Comparison of ENCODE assay signal across 24 cellular contexts in genomic region chr7:94062372-94062771, GRCh38. TPM values are rescaled to one million over a fixed set of nuclear protein-coding genes. Genes with fewer than 3 reads are reported as not detected.
DNase-seq lines count a peak whose midpoint lies in the region; ATAC-seq and TF ChIP-seq lines count a peak whose summit lies in the region.
"Had no signal": no experiment of that assay in that cellular context is flagged by ENCODE, and none has a peak within 500 bp of the region (broad histone marks: within the 10 kb centered on the region; RNA-seq: fewer than 3 reads in every experiment).

No MANE protein-coding gene starts in this region.

- no peak overlapping the region for H3K27ac Mint-ChIP-seq in activated CD4-positive, alpha-beta T cell treated with anti-CD3 and anti-CD28 coated beads for 36 hours
- H3K27ac Mint-ChIP-seq: activated naive CD4-positive, alpha-beta T cell treated with anti-CD3 and anti-CD28 coated beads, Interleukin-2, amount 50 U/mL, for 72 hours; type B pancreatic cell had no signal

- DNase-seq in activated CD4-positive, alpha-beta T cell treated with anti-CD3 and anti-CD28 coated beads for 36 hours = no peak
- no peak for DNase-seq in activated CD4-positive, alpha-beta T cell treated with anti-CD3 and anti-CD28 coated beads for 4 hours
- DNase-seq in fibroblast of mammary gland (ENCODE audit: low read depth) (peak; percentile 73), renal cortical epithelial cell (ENCODE audit: low read depth) (peak; percentile 76), coronary artery (ENCODE audit: low spot score) (no peak), EL (no peak), COR-L47 (lab: John Stamatoyannopoulos, UW) (no peak)
- DNase-seq: activated CD4-positive, alpha-beta T cell treated with anti-CD3 and anti-CD28 coated beads for 1 hour; activated CD8-positive, alpha-beta memory T cell treated with anti-CD3 and anti-CD28 coated beads for 24 hours; BE2C; Calu3; naive B cell; NCI-H187 treated with DMSO at 0.1 percent for 48 hours; NCI-H2227 treated with DMSO at 0.1 percent for 48 hours; ovary; Right ventricle myocardium superior had no signal

- H3K4me3 Mint-ChIP-seq in activated CD4-positive, alpha-beta T cell treated with anti-CD3 and anti-CD28 coated beads for 36 hours = no peak overlapping the region
- H3K4me3 Mint-ChIP-seq: central memory CD8-positive, alpha-beta T cell; naive B cell; type B pancreatic cell had no signal

- POLR2A ChIA-PET in activated CD4-positive, alpha-beta T cell treated with anti-CD3 and anti-CD28 coated beads for 36 hours (lab: Charles Lee) = no interaction called here

- H3K4me3 ChIP-seq in fibroblast of mammary gland (ENCODE audit: control insufficient read depth, low read depth, low read length) (no peak overlapping the region), coronary artery (no peak overlapping the region)
- H3K4me3 ChIP-seq: gastroesophageal sphincter, ovary had no signal

- peaks cover 29% of the 10 kb centered on the region for H3K27me3 Mint-ChIP-seq in activated CD4-positive, alpha-beta T cell treated with anti-CD3 and anti-CD28 coated beads for 36 hours

- no peaks in the 10 kb centered on the region for H3K9me3 Mint-ChIP-seq in activated CD4-positive, alpha-beta T cell treated with anti-CD3 and anti-CD28 coated beads for 36 hours (ENCODE audit: low read depth)
- H3K9me3 Mint-ChIP-seq: activated naive CD4-positive, alpha-beta T cell treated with anti-CD3 and anti-CD28 coated beads, Interleukin-2, amount 50 U/mL, for 72 hours; central memory CD8-positive, alpha-beta T cell; naive B cell; type B pancreatic cell had no signal

- peaks cover 21% of the 10 kb centered on the region for H3K4me1 Mint-ChIP-seq in activated CD4-positive, alpha-beta T cell treated with anti-CD3 and anti-CD28 coated beads for 36 hours

- CTCF ChIA-PET in activated CD4-positive, alpha-beta T cell treated with anti-CD3 and anti-CD28 coated beads for 36 hours (lab: Charles Lee) = no interaction called here

- H3K27ac ChIP-seq in coronary artery = no peak overlapping the region
- H3K27ac ChIP-seq: 22Rv1, epithelial cell of prostate, gastroesophageal sphincter, ovary had no signal

- no peaks in the 10 kb centered on the region for H3K36me3 Mint-ChIP-seq in activated CD4-positive, alpha-beta T cell treated with anti-CD3 and anti-CD28 coated beads for 36 hours (ENCODE audit: low read depth)
- H3K36me3 Mint-ChIP-seq: activated naive CD4-positive, alpha-beta T cell treated with anti-CD3 and anti-CD28 coated beads, Interleukin-2, amount 50 U/mL, for 72 hours; naive B cell; type B pancreatic cell had no signal

- TF ChIP-seq CTCF in fibroblast of mammary gland (conservative IDR thresholded peaks at IDR 0.05; ENCODE audit: control insufficient read depth, insufficient read depth, low read depth, low read length) = no peak
- no peak for TF ChIP-seq CTCF in coronary artery (IDR thresholded peaks at IDR 0.05)

- intact Hi-C loops in activated CD4-positive, alpha-beta T cell treated with anti-CD3 and anti-CD28 coated beads for 36 hours (cut with DNase I, micrococcal nuclease) = no loop called here

- ATAC-seq in activated CD4-positive, alpha-beta T cell treated with anti-CD3 and anti-CD28 coated beads for 36 hours = peak; percentile 42
- ATAC-seq in SK-N-SH treated with all-trans-retinoic acid at 6 μM for 48 hours = peak; percentile 68
- ATAC-seq: gastroesophageal sphincter, sciatic nerve had no signal

TF ChIP-seq in SK-N-SH treated with all-trans-retinoic acid at 6 μM for 48 hours, 23 proteins besides CTCF, POLR2A, EP300 and RAD21:
- no peak for TF ChIP-seq TSHZ2 (CRISPR knock-in tag; IDR thresholded peaks at IDR 0.05)
- no peak for TF ChIP-seq ZFP3 (CRISPR knock-in tag; IDR thresholded peaks at IDR 0.05)
- no peak for TF ChIP-seq PPARA (CRISPR knock-in tag; IDR thresholded peaks at IDR 0.05; ENCODE audit: borderline replicate concordance)
- no peak for TF ChIP-seq ZC3H10 (CRISPR knock-in tag; IDR thresholded peaks at IDR 0.05)
- no peak for TF ChIP-seq CREB5 (CRISPR knock-in tag; IDR thresholded peaks at IDR 0.05; ENCODE audit: low read depth)
- no peak for TF ChIP-seq TCF4 (CRISPR knock-in tag; IDR thresholded peaks at IDR 0.05; ENCODE audit: borderline replicate concordance)
- no peak for TF ChIP-seq CSDC2 (CRISPR knock-in tag; IDR thresholded peaks at IDR 0.05)
- no peak for TF ChIP-seq ZNF8 (CRISPR knock-in tag; IDR thresholded peaks at IDR 0.05)
- no peak for TF ChIP-seq POU6F1 (CRISPR knock-in tag; IDR thresholded peaks at IDR 0.05; ENCODE audit: borderline replicate concordance, low read depth)
- TF ChIP-seq ZFP30 (CRISPR knock-in tag; IDR thresholded peaks at IDR 0.05) = no peak
- no peak for TF ChIP-seq PATZ1 (CRISPR knock-in tag; IDR thresholded peaks at IDR 0.05; ENCODE audit: borderline replicate concordance)
- no peak for TF ChIP-seq BACH2 (CRISPR knock-in tag; IDR thresholded peaks at IDR 0.05; ENCODE audit: borderline replicate concordance)

RNA-seq across cellular contexts. Expression of gene BET1, which starts 58.2 kb away (rescaled TPM):
- 10 to 100 TPM; 16.9 to 19.8 TPM for total RNA-seq in activated CD4-positive, alpha-beta T cell treated with anti-CD3 and anti-CD28 coated beads for 36 hours
- total RNA-seq in renal cortical epithelial cell = 55.0 and 63.0 TPM in 2 replicates

Comparison
In these comparisons a context has a peak if more than half of its experiments do, and no peak if none do; other contexts are left out.
1. DNase-seq: peak in fibroblast of mammary gland (single experiment) and renal cortical epithelial cell (single experiment); none in activated CD4-positive, alpha-beta T cell treated with anti-CD3 and anti-CD28 coated beads for 36 hours (single experiment), activated CD4-positive, alpha-beta T cell treated with anti-CD3 and anti-CD28 coated beads for 4 hours (0 of 2), coronary artery (single experiment), EL (single experiment) and COR-L47 (single experiment).